8 cellular contexts compared by ENCODE assay signal in the genomic region with DNA sequence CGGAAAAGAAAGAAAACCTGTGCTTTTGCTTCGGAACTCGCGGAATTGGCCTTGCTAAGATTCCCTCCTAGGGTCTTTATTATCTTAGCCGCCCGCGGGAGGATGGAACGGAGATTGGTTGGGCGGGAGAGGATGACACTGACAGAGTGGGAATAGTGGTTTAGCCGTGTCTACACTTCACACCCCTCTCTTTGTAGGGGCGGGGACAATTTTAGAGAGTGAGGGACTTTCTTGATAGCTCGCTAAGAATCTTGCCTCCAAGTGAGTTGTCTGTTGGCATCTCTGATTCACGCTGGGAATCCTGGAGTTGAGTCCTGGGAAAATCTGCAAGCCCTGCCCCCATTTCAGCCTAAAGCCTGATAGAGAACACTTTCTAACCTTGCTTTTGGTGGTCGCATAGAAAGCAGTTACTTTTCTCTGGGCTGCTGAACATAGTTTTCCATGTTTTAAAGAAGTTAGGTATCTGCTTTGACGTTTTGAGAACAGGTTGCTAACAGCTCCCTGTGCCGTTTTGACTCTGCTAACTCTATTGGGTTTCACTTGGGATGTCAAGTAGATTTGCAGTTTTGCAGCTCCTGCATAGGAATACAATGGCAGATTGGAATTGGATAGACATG. TPM values are rescaled to one million over a fixed set of nuclear protein-coding genes. Genes with fewer than 3 reads are reported as not detected.
DNase-seq lines count a peak whose midpoint lies in the region; ATAC-seq, FAIRE-seq and TF ChIP-seq lines count a peak whose summit lies in the region.

No MANE protein-coding gene starts in this region.

- no peak for FAIRE-seq in kidney (lab: Jason Lieb, UNC)

- H3K9me3 ChIP-seq in OCI-LY3 (ENCODE audit: insufficient read depth, low read length): no peaks in the 10 kb centered on the region
- H3K9me3 ChIP-seq in kidney (ENCODE audit: control insufficient read depth in 1 of 2, low read length in 2 of 2): no peaks in the 10 kb centered on the region

- H4K20me1 ChIP-seq in OCI-LY3 (ENCODE audit: insufficient read depth, low read length): no peaks in the 10 kb centered on the region

- peak; percentile 15 for ATAC-seq in GM21723 (IDR thresholded peaks at IDR 0.05; ENCODE audit: unreplicated experiment)
- no peak for ATAC-seq in HG03469 (IDR thresholded peaks at IDR 0.05; ENCODE audit: unreplicated experiment)

- H3K79me2 ChIP-seq in OCI-LY3 (ENCODE audit: low read length): peaks cover 45% of the 10 kb centered on the region

- peak overlapping the region; percentile 87; the same call in 1 of the 2 replicates for H2AFZ ChIP-seq in OCI-LY3 (ENCODE audit: low read depth, low read length)

- H3K27ac ChIP-seq in OCI-LY3 (ENCODE audit: low read length) (peak overlapping the region; percentile 67), kidney (ENCODE audit: low read depth in 2 of 2, low read length in 2 of 2) (peak overlapping the region; percentile 84 to 93)

- in situ Hi-C loops in astrocyte of the spinal cord (cut with HindIII; ENCODE audit: low sequenced_read_pairs): no loop called here

- TF ChIP-seq CTCF in OCI-LY3 (IDR thresholded peaks at IDR 0.05; ENCODE audit: low read depth, low read length): no peak
- no peak for TF ChIP-seq CTCF in astrocyte of the spinal cord (IDR thresholded peaks at IDR 0.05; ENCODE audit: low read depth, low read length)
- no peak for TF ChIP-seq CTCF in kidney (IDR thresholded peaks at IDR 0.05; ENCODE audit: borderline replicate concordance, extremely low read depth, insufficient read depth)

- H3K4me3 ChIP-seq in OCI-LY3 (ENCODE audit: low read length) (peak overlapping the region; percentile 97), astrocyte of the spinal cord (ENCODE audit: low read depth, low read length) (peak overlapping the region; percentile 100), kidney (ENCODE audit: low read length in 2 of 2) (peak overlapping the region; percentile 100)

- H3K9ac ChIP-seq in OCI-LY3 (ENCODE audit: low read length) (peak overlapping the region; percentile 96), kidney (ENCODE audit: low read length in 2 of 2) (peak overlapping the region; percentile 99 to 100)

- H3K4me2 ChIP-seq in OCI-LY3 (ENCODE audit: low read length): peak overlapping the region; percentile 100

- DNase-seq in COLO668 (lab: John Stamatoyannopoulos, UW; ENCODE audit: unreplicated experiment) (peak; percentile 27), astrocyte of the spinal cord (ENCODE audit: low read depth, low spot score) (peak; percentile 3), kidney (no peak), NCI-H2029 treated with DMSO at 0.1 percent for 48 hours (lab: John Stamatoyannopoulos, UW) (no peak)
- DNase-seq in stimulated activated CD4-positive, alpha-beta T cell treated with anti-CD3 and anti-CD28 coated beads, Interleukin-2, amount 100 ng/mL, for 48 hours: peak; percentile 15 to 28

- H3K36me3 ChIP-seq in OCI-LY3 (replicated peaks; ENCODE audit: low read depth, low read length) (peaks cover 20% of the 10 kb centered on the region), kidney (ENCODE audit: control insufficient read depth in 1 of 2, insufficient read depth in 2 of 2, low read length in 2 of 2) (peaks cover 14 to 15% of the 10 kb centered on the region in 2 donors)

- no peaks in the 10 kb centered on the region for H3K27me3 ChIP-seq in OCI-LY3 (ENCODE audit: low read depth, low read length)

- intact Hi-C loops in kidney (cut with DNase I): no loop called here

- H3K4me1 ChIP-seq in OCI-LY3 (ENCODE audit: low read length): peaks cover 24% of the 10 kb centered on the region
- peaks cover 7 to 11% of the 10 kb centered on the region in 2 donors for H3K4me1 ChIP-seq in kidney (ENCODE audit: control insufficient read depth in 1 of 2, insufficient read depth in 1 of 2, low read depth in 1 of 2, low read length in 2 of 2)

RNA-seq across cellular contexts. Expression of a gene that starts 0.7 kb away (rescaled TPM):
- 37.3 TPM for total RNA-seq in kidney
- polyA plus RNA-seq in kidney (ENCODE audit: insufficient read depth, low read depth, low replicate concordance): 40.8 TPM

Comparison
In these comparisons a context has a peak if more than half of its experiments do, and no peak if none do; other contexts are left out.
1. DNase-seq: peak in COLO668 (single experiment), astrocyte of the spinal cord (single experiment) and stimulated activated CD4-positive, alpha-beta T cell treated with anti-CD3 and anti-CD28 coated beads, Interleukin-2, amount 100 ng/mL, for 48 hours (2 of 2); none in kidney (single experiment) and NCI-H2029 treated with DMSO at 0.1 percent for 48 hours (single experiment).
2. Peak in every context shown above with its lines, with median percentiles within 50 percentile points of each other: H3K4me3 ChIP-seq.